ENCODE assay signal across 12 cellular contexts in genomic region chr1:27339213-27339612, GRCh38. TPM values are rescaled to one million over a fixed set of nuclear protein-coding genes. Genes with fewer than 3 reads are reported as not detected.
DNase-seq lines count a peak whose midpoint lies in the region; ATAC-seq and FAIRE-seq lines count a peak whose summit lies in the region.
"Had no signal": no experiment of that assay in that cellular context is flagged by ENCODE, and none has a peak within 500 bp of the region (broad histone marks: within the 10 kb centered on the region; RNA-seq: fewer than 3 reads in every experiment).

No MANE protein-coding gene starts in this region.

- H3K79me1 ChIP-seq in trophoblast cell (ENCODE audit: low read length): peaks cover 13% of the 10 kb centered on the region

- peaks cover 25 to 29% of the 10 kb centered on the region in 2 experiments for H3K4me1 ChIP-seq in trophoblast cell (ENCODE audit: control insufficient read depth in 1 of 2, insufficient read depth in 2 of 2, low read length in 2 of 2)

- H2AK5ac ChIP-seq in trophoblast cell (ENCODE audit: low read length): peak overlapping the region; percentile 25

- no peak for FAIRE-seq in GM19239 (lab: Jason Lieb, UNC)

- H3K4me1 Mint-ChIP-seq in activated naive CD4-positive, alpha-beta T cell treated with anti-CD3 and anti-CD28 coated beads, Interleukin-2, amount 10 ng/mL, durations not matched to agents 7 days and 5 days: peaks cover 45% of the 10 kb centered on the region
- H3K4me1 Mint-ChIP-seq in central memory CD8-positive, alpha-beta T cell: peaks cover 40% of the 10 kb centered on the region

- H3K23ac ChIP-seq in trophoblast cell (ENCODE audit: low read length): no peak overlapping the region

- peaks cover 1% of the 10 kb centered on the region for H3K9me3 ChIP-seq in trophoblast cell (ENCODE audit: insufficient read depth, low read depth, low read length)

- no peak overlapping the region for H3K9ac ChIP-seq in trophoblast cell (ENCODE audit: low read length)

- CTCF ChIA-PET in activated naive CD4-positive, alpha-beta T cell treated with anti-CD3 and anti-CD28 coated beads, Interleukin-2, amount 10 ng/mL, durations not matched to agents 7 days and 5 days (lab: Charles Lee): interaction anchor here (0.7 to 1.5 kb wide), 3 partner anchors 18 to 56 kb away, joined by 3 read pairs; no protein-coding TSS in a partner anchor

- H4K8ac ChIP-seq in trophoblast cell (ENCODE audit: low read depth, low read length): no peak overlapping the region

- no peak overlapping the region for H4K91ac ChIP-seq in trophoblast cell (ENCODE audit: low read depth, low read length)

- no peak overlapping the region for H3K4me2 ChIP-seq in trophoblast cell (ENCODE audit: low read length)

- no peak overlapping the region for H2BK5ac ChIP-seq in trophoblast cell (ENCODE audit: low read depth, low read length, poor library complexity)

- no CpG with 5 or more reads among the region's 5 CpGs for WGBS in trophoblast cell (ENCODE audit: extremely low coverage, insufficient coverage, insufficient read length)

- no peak overlapping the region for H3K14ac ChIP-seq in trophoblast cell (ENCODE audit: low read length)

- no peak overlapping the region for H3K4ac ChIP-seq in trophoblast cell (ENCODE audit: low read depth, low read length)

- H3K36me3 Mint-ChIP-seq in activated naive CD4-positive, alpha-beta T cell treated with anti-CD3 and anti-CD28 coated beads, Interleukin-2, amount 10 ng/mL, durations not matched to agents 7 days and 5 days: peaks cover 40% of the 10 kb centered on the region
- H3K36me3 Mint-ChIP-seq in central memory CD8-positive, alpha-beta T cell (ENCODE audit: insufficient read depth): peaks cover 22% of the 10 kb centered on the region

- H2AFZ ChIP-seq in trophoblast cell (ENCODE audit: insufficient read depth, low read length, poor library complexity): no peak overlapping the region

- no peak overlapping the region for H2BK120ac ChIP-seq in trophoblast cell (ENCODE audit: insufficient read depth, low read length, poor library complexity)

- H3K4me3 Mint-ChIP-seq in activated naive CD4-positive, alpha-beta T cell treated with anti-CD3 and anti-CD28 coated beads, Interleukin-2, amount 10 ng/mL, durations not matched to agents 7 days and 5 days: no peak overlapping the region
- peak overlapping the region; percentile 1 for H3K4me3 Mint-ChIP-seq in central memory CD8-positive, alpha-beta T cell
- H3K4me3 Mint-ChIP-seq: dendritic cell treated with granulocyte-macrophage colony-stimulating factor and Interleukin-4, amounts not matched to agents 40 ng/mL and 50 ng/mL, for 4 days had no signal

- no peak for DNase-seq in activated naive CD4-positive, alpha-beta T cell treated with anti-CD3 and anti-CD28 coated beads, Interleukin-2, amount 10 ng/mL, durations not matched to agents 7 days and 5 days
- no peak for DNase-seq in activated naive CD4-positive, alpha-beta T cell treated with Interleukin-2 at 50 U/mL for 16 hours
- peak; percentile 18 for DNase-seq in NOMO-1 treated with DMSO at 0.1 percent for 48 hours (lab: John Stamatoyannopoulos, UW; ENCODE audit: unreplicated experiment)
- DNase-seq in central memory CD8-positive, alpha-beta T cell (ENCODE audit: low spot score in 2 of 2): no peak
- peak; percentile 50 to 60 for DNase-seq in trophoblast cell
- no peak for DNase-seq in cerebellar cortex (ENCODE audit: low spot score)
- DNase-seq in NCI-H510A treated with DMSO at 0.1 percent for 48 hours (lab: John Stamatoyannopoulos, UW): no peak
- DNase-seq in GM19239 (ENCODE audit: insufficient read length, low spot score): no peak
- DNase-seq: amniotic stem cell, GOT3 had no signal

- no peak overlapping the region for H3K27ac ChIP-seq in trophoblast cell (ENCODE audit: low read depth, low read length)

- H3K18ac ChIP-seq in trophoblast cell (ENCODE audit: low read length): no peak overlapping the region

- peak overlapping the region; percentile 30 for H3K27ac Mint-ChIP-seq in activated naive CD4-positive, alpha-beta T cell treated with anti-CD3 and anti-CD28 coated beads, Interleukin-2, amount 10 ng/mL, durations not matched to agents 7 days and 5 days
- peak overlapping the region; percentile 87 for H3K27ac Mint-ChIP-seq in central memory CD8-positive, alpha-beta T cell (ENCODE audit: low read depth)
- H3K27ac Mint-ChIP-seq: dendritic cell treated with granulocyte-macrophage colony-stimulating factor and Interleukin-4, amounts not matched to agents 40 ng/mL and 50 ng/mL, for 4 days had no signal

- no peak overlapping the region for H2BK12ac ChIP-seq in trophoblast cell (ENCODE audit: low read length)

- peaks cover 4% of the 10 kb centered on the region for H3K79me2 ChIP-seq in trophoblast cell (ENCODE audit: control insufficient read depth, insufficient read depth, low read length, poor library complexity)

- no peak overlapping the region for H4K12ac ChIP-seq in trophoblast cell (ENCODE audit: low read depth, low read length)

- no peaks in the 10 kb centered on the region for H3K27me3 ChIP-seq in trophoblast cell (ENCODE audit: insufficient read depth, low read length)

- no peaks in the 10 kb centered on the region for H3K9me3 Mint-ChIP-seq in activated naive CD4-positive, alpha-beta T cell treated with anti-CD3 and anti-CD28 coated beads, Interleukin-2, amount 10 ng/mL, durations not matched to agents 7 days and 5 days
- no peaks in the 10 kb centered on the region for H3K9me3 Mint-ChIP-seq in central memory CD8-positive, alpha-beta T cell
- H3K9me3 Mint-ChIP-seq: dendritic cell treated with granulocyte-macrophage colony-stimulating factor and Interleukin-4, amounts not matched to agents 40 ng/mL and 50 ng/mL, for 4 days had no signal

- H3K36me3 ChIP-seq in trophoblast cell (ENCODE audit: control insufficient read depth in 1 of 2, insufficient read depth in 2 of 2, low read length in 2 of 2): peaks cover 26% of the 10 kb centered on the region in 2 experiments

- no peak for ATAC-seq in central memory CD8-positive, alpha-beta T cell (replicated peaks; ENCODE audit: extremely low read depth, poor library complexity, severe bottlenecking)

- H3K4me3 ChIP-seq in trophoblast cell (ENCODE audit: low read depth, low read length): no peak overlapping the region

- no peaks in the 10 kb centered on the region for H3K27me3 Mint-ChIP-seq in activated naive CD4-positive, alpha-beta T cell treated with anti-CD3 and anti-CD28 coated beads, Interleukin-2, amount 10 ng/mL, durations not matched to agents 7 days and 5 days
- no peaks in the 10 kb centered on the region for H3K27me3 Mint-ChIP-seq in central memory CD8-positive, alpha-beta T cell
- H3K27me3 Mint-ChIP-seq: dendritic cell treated with granulocyte-macrophage colony-stimulating factor and Interleukin-4, amounts not matched to agents 40 ng/mL and 50 ng/mL, for 4 days had no signal

RNA-seq across cellular contexts. Expression of gene SYTL1, which starts 2.6 kb away (rescaled TPM):
- 18.2 and 20.4 TPM in 2 replicates for polyA plus RNA-seq in trophoblast cell (2013)

RNA-seq across cellular contexts. Expression of gene TMEM222, which starts 17.2 kb away (rescaled TPM):
- 23.7 and 23.9 TPM in 2 replicates for polyA plus RNA-seq in trophoblast cell (2013)

RNA-seq across cellular contexts. Expression of gene MAP3K6, which starts 27.5 kb away (rescaled TPM):
- polyA plus RNA-seq in trophoblast cell (2013): 17.1 and 19.6 TPM in 2 replicates

RNA-seq across cellular contexts. Expression of gene FCN3, which starts 35.4 kb away (rescaled TPM):
- polyA plus RNA-seq in trophoblast cell (2013): not detected in 2 replicates
- polyA plus RNA-seq: fibroblast of lung had no signal

RNA-seq across cellular contexts. Expression of gene CD164L2, which starts 43.9 kb away (rescaled TPM):
- 0.03 TPM in 1 of 2 replicates, not detected in the other for polyA plus RNA-seq in trophoblast cell (2013)
- polyA plus RNA-seq: fibroblast of lung had no signal

Comparison
In these comparisons a context has a peak if more than half of its experiments do, and no peak if none do; other contexts are left out.
1. DNase-seq: peak in NOMO-1 treated with DMSO at 0.1 percent for 48 hours (single experiment) and trophoblast cell (2 of 2); none in activated naive CD4-positive, alpha-beta T cell treated with anti-CD3 and anti-CD28 coated beads, Interleukin-2, amount 10 ng/mL, durations not matched to agents 7 days and 5 days (single experiment), activated naive CD4-positive, alpha-beta T cell treated with Interleukin-2 at 50 U/mL for 16 hours (single experiment), central memory CD8-positive, alpha-beta T cell (0 of 2), cerebellar cortex (single experiment), NCI-H510A treated with DMSO at 0.1 percent for 48 hours (single experiment) and GM19239 (single experiment).